Comparison of ENCODE assay signal across 8 cellular contexts in genomic region chr5:96808541-96808828, GRCh38. TPM values are rescaled to one million over a fixed set of nuclear protein-coding genes. Genes with fewer than 3 reads are reported as not detected.
DNase-seq lines count a peak whose midpoint lies in the region; ATAC-seq and TF ChIP-seq lines count a peak whose summit lies in the region.

No MANE protein-coding gene starts in this region.

- H3K4me3 ChIP-seq in HFF-Myc (replicated peaks; ENCODE audit: low read depth, low read length) (peak overlapping the region; percentile 67), iPS DF 6.9 (ENCODE audit: low read length) (peak overlapping the region; percentile 95; the same call in 1 of the 2 replicates), aorta (ENCODE audit: low read length in 2 of 2) (peak overlapping the region in 1 of 2 donors; percentile 24)

- H3K36me3 ChIP-seq in iPS DF 6.9 (ENCODE audit: control insufficient read depth, insufficient read depth, low read length) (no peaks in the 10 kb centered on the region), aorta (ENCODE audit: control insufficient read depth in 1 of 2, insufficient read depth in 2 of 2, low read length in 1 of 2) (no peaks in the 10 kb centered on the region)

- POLR2A ChIA-PET in activated CD8-positive, alpha-beta T cell treated with anti-CD3 and anti-CD28 coated beads for 36 hours (lab: Charles Lee), result interaction anchor here (0.8 to 4.5 kb wide), 16 partner anchors 10 to 154 kb away, joined by 3 to 45 read pairs (median 6); partner anchors contain the start of gene ERAP2
- POLR2A ChIA-PET in HEK293T (lab: Yijun Ruan, JAX), result interaction anchor here (0.7 to 2.7 kb wide), 19 partner anchors 9 to 127 kb away, joined by 3 to 24 read pairs (median 5); partner anchors contain the start of genes ERAP2 and LNPEP

- H3K27ac ChIP-seq in iPS DF 6.9 (ENCODE audit: low read length), result no peak overlapping the region
- H3K27ac ChIP-seq in aorta (ENCODE audit: low read depth in 1 of 2, low read length in 2 of 2), result peak overlapping the region in 1 of 2 donors; percentile 64

- H3K4me1 Mint-ChIP-seq in activated CD8-positive, alpha-beta T cell treated with anti-CD3 and anti-CD28 coated beads for 36 hours (ENCODE audit: low read depth), result peaks cover 66% of the 10 kb centered on the region
- peaks cover 37% of the 10 kb centered on the region for H3K4me1 Mint-ChIP-seq in stimulated activated memory B cell treated with anti-CD40 and anti-IgM and Interleukin-4, amounts not matched to agents 10 μg/mL and 1 μg/mL and 100 μg/mL, for 72 hours

- H3K9me3 ChIP-seq in iPS DF 6.9 (ENCODE audit: control insufficient read depth, insufficient read depth, low read length) (no peaks in the 10 kb centered on the region), aorta (ENCODE audit: control insufficient read depth, low read length) (no peaks in the 10 kb centered on the region)

- peak overlapping the region; percentile 98 for H3K27ac Mint-ChIP-seq in activated CD8-positive, alpha-beta T cell treated with anti-CD3 and anti-CD28 coated beads for 36 hours
- peak overlapping the region; percentile 98 for H3K27ac Mint-ChIP-seq in stimulated activated memory B cell treated with anti-CD40 and anti-IgM and Interleukin-4, amounts not matched to agents 10 μg/mL and 1 μg/mL and 100 μg/mL, for 72 hours

- peaks cover 28% of the 10 kb centered on the region for H3K36me3 Mint-ChIP-seq in activated CD8-positive, alpha-beta T cell treated with anti-CD3 and anti-CD28 coated beads for 36 hours (ENCODE audit: low read depth)
- H3K36me3 Mint-ChIP-seq in stimulated activated memory B cell treated with anti-CD40 and anti-IgM and Interleukin-4, amounts not matched to agents 10 μg/mL and 1 μg/mL and 100 μg/mL, for 72 hours, result peaks cover 6% of the 10 kb centered on the region

- intact Hi-C loops in activated CD8-positive, alpha-beta T cell treated with anti-CD3 and anti-CD28 coated beads for 36 hours (cut with micrococcal nuclease), result loop anchor here (5.0 kb wide), 1 partner anchor 69 kb away; the partner anchor contains the start of gene ERAP2
- intact Hi-C loops in aorta (cut with DNase I), result loop anchor here in 1 of 2 donors (10.0 kb wide), 1 partner anchor 126 kb away; the partner anchor contains the start of gene LNPEP

- peak overlapping the region; percentile 97 for H3K4me3 Mint-ChIP-seq in activated CD8-positive, alpha-beta T cell treated with anti-CD3 and anti-CD28 coated beads for 36 hours
- peak overlapping the region; percentile 93 for H3K4me3 Mint-ChIP-seq in stimulated activated memory B cell treated with anti-CD40 and anti-IgM and Interleukin-4, amounts not matched to agents 10 μg/mL and 1 μg/mL and 100 μg/mL, for 72 hours

- ATAC-seq in activated CD8-positive, alpha-beta T cell treated with anti-CD3 and anti-CD28 coated beads for 36 hours, result no peak
- ATAC-seq in stimulated activated memory B cell treated with anti-CD40 and anti-IgM and Interleukin-4, amounts not matched to agents 10 μg/mL and 1 μg/mL and 100 μg/mL, for 72 hours, result no peak
- ATAC-seq in HG03342 (IDR thresholded peaks at IDR 0.05; ENCODE audit: unreplicated experiment), result no peak
- ATAC-seq in HG03097 (IDR thresholded peaks at IDR 0.05; ENCODE audit: low FRiP score, unreplicated experiment), result no peak
- no peak for ATAC-seq in aorta (ENCODE audit: low FRiP score)

- no peaks in the 10 kb centered on the region for H3K27me3 Mint-ChIP-seq in activated CD8-positive, alpha-beta T cell treated with anti-CD3 and anti-CD28 coated beads for 36 hours
- H3K27me3 Mint-ChIP-seq in stimulated activated memory B cell treated with anti-CD40 and anti-IgM and Interleukin-4, amounts not matched to agents 10 μg/mL and 1 μg/mL and 100 μg/mL, for 72 hours, result no peaks in the 10 kb centered on the region

- TF ChIP-seq CTCF in HFF-Myc (IDR thresholded peaks at IDR 0.05; ENCODE audit: low read depth, low read length, missing control alignments), result no peak
- TF ChIP-seq CTCF in activated CD8-positive, alpha-beta T cell treated with anti-CD3 and anti-CD28 coated beads for 36 hours (IDR thresholded peaks at IDR 0.05), result no peak

- no peaks in the 10 kb centered on the region for H3K9me3 Mint-ChIP-seq in activated CD8-positive, alpha-beta T cell treated with anti-CD3 and anti-CD28 coated beads for 36 hours
- H3K9me3 Mint-ChIP-seq in stimulated activated memory B cell treated with anti-CD40 and anti-IgM and Interleukin-4, amounts not matched to agents 10 μg/mL and 1 μg/mL and 100 μg/mL, for 72 hours, result no peaks in the 10 kb centered on the region

- CTCF ChIA-PET in activated CD8-positive, alpha-beta T cell treated with anti-CD3 and anti-CD28 coated beads for 36 hours (lab: Charles Lee), result interaction anchor here (0.6 to 2.2 kb wide), 12 partner anchors 8 to 354 kb away, joined by 3 to 17 read pairs (median 4); partner anchors contain the start of gene ERAP2
- CTCF ChIA-PET in HEK293T (lab: Yijun Ruan, JAX), result interaction anchor here (0.6 to 0.8 kb wide), 2 partner anchors 12 to 1961 kb away, joined by 3 to 6 read pairs; no protein-coding TSS in a partner anchor

- H3K4me1 ChIP-seq in iPS DF 6.9 (ENCODE audit: control insufficient read depth, insufficient read depth, low read length) (peaks cover 1% of the 10 kb centered on the region; the same call in 1 of the 2 replicates), aorta (ENCODE audit: control insufficient read depth in 1 of 2, insufficient read depth in 2 of 2, low read length in 2 of 2) (no peaks in the 10 kb centered on the region)

- H3K27me3 ChIP-seq in iPS DF 6.9 (ENCODE audit: control insufficient read depth, insufficient read depth, low read length) (no peaks in the 10 kb centered on the region), aorta (ENCODE audit: control insufficient read depth in 1 of 2, insufficient read depth in 2 of 2, low read length in 1 of 2) (no peaks in the 10 kb centered on the region)

- WGBS in iPS DF 6.9 (ENCODE audit: insufficient coverage, insufficient read length), result no CpG with 5 or more reads among the region's 2 CpGs
- 0 to 5% methylated on average over 2 of the region's 2 CpGs for WGBS in aorta, 2 donors

- no peak for DNase-seq in HFF-Myc (ENCODE audit: extremely low read depth, low read depth)
- no peak for DNase-seq in activated CD8-positive, alpha-beta T cell treated with anti-CD3 and anti-CD28 coated beads for 36 hours
- no peak for DNase-seq in iPS DF 6.9 (ENCODE audit: low read depth, low spot score)
- no peak for DNase-seq in HEK293T (ENCODE audit: extremely low spot score)
- no peak for DNase-seq in aorta

TF ChIP-seq in HEK293T, 16 proteins besides CTCF, POLR2A, EP300 and RAD21:
- TF ChIP-seq FOXM1 (IDR thresholded peaks at IDR 0.05; ENCODE audit: borderline replicate concordance), result no peak
TF ChIP-seq in HEK293T: peak in this region for 0.

RNA-seq across cellular contexts. Expression of gene ERAP1, which starts 0.7 kb away (rescaled TPM):
- total RNA-seq in activated CD8-positive, alpha-beta T cell treated with anti-CD3 and anti-CD28 coated beads for 36 hours, result 10 to 100 TPM; 60.1 to 62.3 TPM
- total RNA-seq in aorta, result 10 to 100 TPM; 35.7 to 50.6 TPM
- 10 to 100 TPM in 1 of 2 donors, 1 to 10 TPM in 1; 8.4 to 10.5 TPM for polyA plus RNA-seq in aorta
